Comparison of ENCODE assay signal across 37 cellular contexts in the genomic region with DNA sequence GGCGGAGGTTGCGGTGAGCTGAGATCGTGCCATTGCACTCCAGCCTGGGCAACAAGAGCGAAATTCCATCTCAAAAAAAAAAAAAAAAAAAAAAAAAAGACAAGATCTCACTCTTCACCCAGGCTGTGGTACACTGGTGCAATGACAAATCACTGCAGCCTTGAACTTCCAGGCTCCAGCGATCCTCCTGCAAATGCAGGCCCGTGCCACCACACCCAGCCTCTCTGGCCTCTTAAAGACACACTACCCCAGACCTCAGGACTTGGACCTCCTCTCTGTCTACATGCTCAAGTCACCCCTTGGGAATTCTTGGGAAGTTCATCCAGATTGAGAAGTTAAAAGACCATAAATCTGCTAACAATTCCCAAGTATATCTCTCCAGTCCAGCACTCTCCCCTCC. TPM values are rescaled to one million over a fixed set of nuclear protein-coding genes. Genes with fewer than 3 reads are reported as not detected.
"Had no signal": no experiment of that assay in that cellular context is flagged by ENCODE, and none has a peak within 500 bp of the region (broad histone marks: within the 10 kb centered on the region; RNA-seq: fewer than 3 reads in every experiment).

No MANE protein-coding gene starts in this region.

- H3K36me3 ChIP-seq: brain microvascular endothelial cell, cardiac muscle cell, Peyer's patch had no signal

- H3K27me3 ChIP-seq: brain microvascular endothelial cell, cardiac muscle cell, Peyer's patch had no signal

- H3K27ac ChIP-seq: brain microvascular endothelial cell, cardiac muscle cell, Peyer's patch, VCaP had no signal

- DNase-seq: activated B cell treated with CpG ODN at 0.5 μM for 24 hours; activated CD4-positive, alpha-beta memory T cell treated with anti-CD3 and anti-CD28 coated beads, Interleukin-2, amount 10 ng/mL, durations not matched to agents 7 days and 5 days; activated CD4-positive, alpha-beta T cell treated with anti-CD3 and anti-CD28 coated beads for 4 hours; activated CD4-positive, alpha-beta T cell treated with anti-CD3 and anti-CD28 coated beads, Interleukin-2, amount 50 U/mL, for 1 hour; activated CD4-positive, CD25-positive, alpha-beta regulatory T cell treated with anti-CD3 and anti-CD28 coated beads, Interleukin-2, amount 50 U/mL, for 72 hours; activated CD8-positive, alpha-beta memory T cell treated with anti-CD3 and anti-CD28 coated beads for 24 hours; activated CD8-positive, alpha-beta memory T cell treated with anti-CD3 and anti-CD28 coated beads, Interleukin-2, amount 10 ng/mL, durations not matched to agents 7 days and 5 days; activated CD8-positive, alpha-beta memory T cell treated with anti-CD3 and anti-CD28 coated beads, Interleukin-2, amount 50 U/mL, for 48 hours; activated effector memory CD4-positive, alpha-beta T cell treated with Interleukin-2 at 50 U/mL for 16 hours; activated naive CD4-positive, alpha-beta T cell treated with anti-CD3 and anti-CD28 coated beads, Interleukin-2, amount 10 ng/mL, durations not matched to agents 7 days and 5 days; activated naive CD8-positive, alpha-beta T cell treated with anti-CD3 and anti-CD28 coated beads, Interleukin-2, amount 50 U/mL, for 24 hours; activated T-cell treated with anti-CD3 and anti-CD28 coated beads, Interleukin-2, amount 50 U/mL, for 48 hours; amniotic stem cell; aorta; brain microvascular endothelial cell; NCI-H1092 treated with DMSO at 0.1 percent for 48 hours; NCI-H1417; NCI-H146; NCI-H187; NCI-H2029 treated with DMSO at 0.1 percent for 48 hours; NCI-H2171 treated with DMSO at 0.1 percent for 48 hours; NCI-H226; NCI-H446 treated with DMSO at 0.1 percent for 48 hours; NCI-H524; NCI-H69; NCI-H82; PC-3; Peyer's patch; RPMI8226; SIG-M5; SW 1271; T-helper 1 cell; T-helper 2 cell; T-helper 9 cell had no signal

- ATAC-seq: activated CD8-positive, alpha-beta memory T cell treated with anti-CD3 and anti-CD28 coated beads, Interleukin-2, amount 10 ng/mL, durations not matched to agents 7 days and 5 days; activated naive CD8-positive, alpha-beta T cell treated with anti-CD3 and anti-CD28 coated beads, Interleukin-2, amount 50 U/mL, for 24 hours; PC-3; SK-N-SH treated with all-trans-retinoic acid at 6 μM for 48 hours had no signal

- H3K4me3 ChIP-seq: cardiac muscle cell, Peyer's patch had no signal

- H3K9me3 ChIP-seq: Peyer's patch had no signal

RNA-seq across cellular contexts. Expression of a gene that starts 10.5 kb away (rescaled TPM):
- total RNA-seq: activated CD8-positive, alpha-beta memory T cell treated with anti-CD3 and anti-CD28 coated beads, Interleukin-2, amount 10 ng/mL, durations not matched to agents 7 days and 5 days; PC-3; Peyer's patch had no signal
